Comparison of ENCODE assay signal across 26 cellular contexts in the genomic region with DNA sequence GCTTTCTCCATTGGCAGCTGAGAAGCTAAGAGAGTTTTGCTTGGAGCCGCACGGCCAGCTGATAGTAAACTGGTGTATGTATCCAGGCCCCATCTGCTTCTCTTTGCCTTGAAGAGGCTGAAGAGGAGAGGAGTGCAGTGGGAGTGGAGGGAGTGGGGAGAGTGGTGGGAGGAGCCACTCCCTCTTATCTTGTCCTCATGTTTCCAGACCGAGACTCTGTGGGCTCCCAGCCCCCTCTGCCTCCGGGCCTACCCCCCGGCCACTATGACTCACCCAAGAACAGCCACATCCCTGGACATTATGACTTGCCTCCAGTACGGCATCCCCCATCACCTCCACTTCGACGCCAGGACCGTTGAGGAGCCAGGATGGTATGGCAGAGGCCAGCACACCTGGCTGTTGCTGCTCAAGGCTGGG. TPM values are rescaled to one million over a fixed set of nuclear protein-coding genes. Genes with fewer than 3 reads are reported as not detected.
DNase-seq lines count a peak whose midpoint lies in the region; ATAC-seq, FAIRE-seq and TF ChIP-seq lines count a peak whose summit lies in the region.
"Had no signal": no experiment of that assay in that cellular context is flagged by ENCODE, and none has a peak within 500 bp of the region (broad histone marks: within the 10 kb centered on the region; RNA-seq: fewer than 3 reads in every experiment).

No MANE protein-coding gene starts in this region.

- H3K4me1 Mint-ChIP-seq in neural crest cell = no peaks in the 10 kb centered on the region
- H3K4me1 Mint-ChIP-seq in immature natural killer cell = no peaks in the 10 kb centered on the region
- H3K4me1 Mint-ChIP-seq: activated CD4-positive, alpha-beta T cell treated with anti-CD3 and anti-CD28 coated beads for 36 hours had no signal

- CTCF ChIA-PET in HEK293 (lab: Yijun Ruan, JAX) (interaction anchor here (0.7 to 5.6 kb wide), 4 partner anchors 7 to 155 kb away, joined by 4 to 49 read pairs (median 24); a partner anchor contains a TSS), K562 (lab: Yijun Ruan, JAX; ENCODE audit: low intra/inter-chr PET ratio) (no interaction called here)

- DNase-seq in OCI-M1 (lab: John Stamatoyannopoulos, UW) (peak; percentile 96), K562 (ENCODE audit: extremely low read depth in 1 of 4, low spot score in 3 of 4) (peak; percentile 95 to 97 (median 96)), neural crest cell (ENCODE audit: low read depth, low spot score) (no peak), immature natural killer cell (no peak), GOT3 (lab: John Stamatoyannopoulos, UW) (no peak)
- DNase-seq: activated CD4-positive, alpha-beta T cell treated with anti-CD3 and anti-CD28 coated beads for 36 hours; activated CD8-positive, alpha-beta memory T cell treated with anti-CD3 and anti-CD28 coated beads, Interleukin-2, amount 50 U/mL, for 48 hours; activated gamma-delta T cell treated with Interleukin-2 at 50 U/mL for 16 hours; amygdala; Calu3; left cardiac atrium; NCI-H146; NCI-H526; retina; T-helper 9 cell had no signal

- 0% methylated on average over 8 of the region's 9 CpGs for WGBS in K562 (ENCODE audit: insufficient coverage, low coverage, missing lambda C conversion rate)

- H3K36me3 ChIP-seq in HEK293 (ENCODE audit: control insufficient read depth in 2 of 2, insufficient read depth in 1 of 2, low read length in 2 of 2) = no peaks in the 10 kb centered on the region
- H3K36me3 ChIP-seq in K562 (ENCODE audit: control insufficient read depth, insufficient read depth, low read length) = peaks cover 6% of the 10 kb centered on the region
- H3K36me3 ChIP-seq: neutrophil, SJSA1 had no signal

- H3K4me3 ChIP-seq in HEK293 (ENCODE audit: low read depth, low read length) (no peak overlapping the region), K562 (peak overlapping the region; percentile 50)
- H3K4me3 ChIP-seq: SJSA1 had no signal

- H3K9me1 ChIP-seq in K562 (ENCODE audit: control insufficient read depth, insufficient read depth, low read length) = no peaks in the 10 kb centered on the region

- FAIRE-seq in K562 (lab: Jason Lieb, UNC) = peak; percentile 98
- FAIRE-seq: GM12892 had no signal

- TF ChIP-seq EP300 in K562 (IDR thresholded peaks at IDR 0.05; ENCODE audit: low read length) = peak; percentile 81

- peak overlapping the region; percentile 93 for H3K4me2 ChIP-seq in K562 (ENCODE audit: insufficient read depth, low read length)

- H3K4me3 Mint-ChIP-seq in neural crest cell (no peak overlapping the region), immature natural killer cell (no peak overlapping the region)
- H3K4me3 Mint-ChIP-seq: activated CD4-positive, alpha-beta T cell treated with anti-CD3 and anti-CD28 coated beads for 36 hours; stimulated activated effector memory CD8-positive, alpha-beta T cell treated with anti-CD3 and anti-CD28 coated beads, Interleukin-12 subunit alpha, Interleukin-12 subunit beta, amount 100 ng/mL, for 72 hours had no signal

- peaks cover 23% of the 10 kb centered on the region for H3K79me2 ChIP-seq in K562 (ENCODE audit: control insufficient read depth, insufficient read depth, low read length)

- TF ChIP-seq RAD21 in K562 (CRISPR knock-in tag; conservative IDR thresholded peaks at IDR 0.05 in 1 of 2, IDR thresholded peaks at IDR 0.05 in 1 of 2) = peak in 1 of 2 experiments; percentile 28; a peak in 2 of 4 replicates

- TF ChIP-seq POLR2A in K562 (conservative IDR thresholded peaks at IDR 0.05) = peak; percentile 58; the same call in 1 of the 2 replicates

- no peaks in the 10 kb centered on the region for H3K9me3 ChIP-seq in HEK293 (ENCODE audit: control insufficient read depth, insufficient read depth, low read depth, low read length)
- peaks cover 3% of the 10 kb centered on the region; the same call in 1 of the 2 replicates for H3K9me3 ChIP-seq in K562 (replicated peaks; ENCODE audit: control insufficient read depth, insufficient read depth, low read depth, low read length)
- H3K9me3 ChIP-seq: neutrophil, SJSA1 had no signal

- POLR2A ChIA-PET in HEK293 (lab: Yijun Ruan, JAX) (no interaction called here), K562 (lab: Yijun Ruan, JAX) (interaction anchor here (0.7 to 2.0 kb wide), 4 partner anchors 15 to 244 kb away, joined by 3 to 7 read pairs (median 5); a partner anchor contains a TSS)

- TF ChIP-seq CTCF in HEK293 (tag by site-specific recombination; IDR thresholded peaks at IDR 0.05) = no peak
- TF ChIP-seq CTCF in K562 (IDR thresholded peaks at IDR 0.05 in 2 of 3, conservative IDR thresholded peaks at IDR 0.05 in 1 of 3; ENCODE audit: insufficient read depth in 2 of 3, low read depth in 1 of 3, low read length in 3 of 3) = no peak
- no peak for TF ChIP-seq CTCF in neural crest cell (conservative IDR thresholded peaks at IDR 0.05)

- H3K4me1 ChIP-seq in HEK293 (ENCODE audit: control insufficient read depth, insufficient read depth, low read length) (no peaks in the 10 kb centered on the region), K562 (replicated peaks in 1 of 2; ENCODE audit: control insufficient read depth in 2 of 2, insufficient read depth in 2 of 2, low read length in 2 of 2) (peaks cover 42 to 51% of the 10 kb centered on the region in 2 experiments)

- in situ Hi-C loops in K562 (cut with MboI) = no loop called here

- H3K27ac Mint-ChIP-seq in neural crest cell (ENCODE audit: unreplicated experiment) (peak overlapping the region; percentile 19), immature natural killer cell (no peak overlapping the region)
- H3K27ac Mint-ChIP-seq: activated CD4-positive, alpha-beta T cell treated with anti-CD3 and anti-CD28 coated beads for 36 hours had no signal

- H2AFZ ChIP-seq in K562 (ENCODE audit: low read depth, low read length) = peak overlapping the region; percentile 82

- H3K9ac ChIP-seq in K562 (ENCODE audit: insufficient read depth in 1 of 2, low read depth in 2 of 2, low read length in 2 of 2) = peak overlapping the region; percentile 80 to 88

- no TSS peak for BruUV-seq in K562 (replicated peaks; lab: Mats Ljungman, UMichigan)

- ATAC-seq in K562 (peak; percentile 89), HG03108 (IDR thresholded peaks at IDR 0.05; ENCODE audit: unreplicated experiment) (no peak), HG02571 (IDR thresholded peaks at IDR 0.05; ENCODE audit: unreplicated experiment) (no peak)
- ATAC-seq: activated CD4-positive, alpha-beta T cell treated with anti-CD3 and anti-CD28 coated beads for 36 hours; left cardiac atrium; stimulated activated effector memory CD8-positive, alpha-beta T cell treated with anti-CD3 and anti-CD28 coated beads, Interleukin-12 subunit alpha, Interleukin-12 subunit beta, amount 100 ng/mL, for 72 hours had no signal

- H3K27me3 Mint-ChIP-seq in neural crest cell (ENCODE audit: low read depth) (peaks cover 22% of the 10 kb centered on the region), immature natural killer cell (ENCODE audit: low read depth in 3 of 3) (peaks cover 8 to 19% (median 9%) of the 10 kb centered on the region in 3 donors)

- intact Hi-C loops in K562 (cut with micrococcal nuclease) = no loop called here

- no peaks in the 10 kb centered on the region for H3K27me3 ChIP-seq in K562 (ENCODE audit: control insufficient read depth in 2 of 2, insufficient read depth in 2 of 2, low read length in 2 of 2)
- H3K27me3 ChIP-seq: SJSA1 had no signal

- H4K20me1 ChIP-seq in K562 (replicated peaks; ENCODE audit: control insufficient read depth, insufficient read depth, low read length) = no peaks in the 10 kb centered on the region

- H3K27ac ChIP-seq in HEK293 (ENCODE audit: extremely low read depth, low read depth, low read length) = no peak overlapping the region
- H3K27ac ChIP-seq in K562 (ENCODE audit: extremely low read depth, low read depth, low read length) = peak overlapping the region; percentile 61
- H3K27ac ChIP-seq: neutrophil, SJSA1 had no signal

- H3K9me3 Mint-ChIP-seq in neural crest cell = no peaks in the 10 kb centered on the region
- no peaks in the 10 kb centered on the region for H3K9me3 Mint-ChIP-seq in immature natural killer cell
- H3K9me3 Mint-ChIP-seq: stimulated activated effector memory CD8-positive, alpha-beta T cell treated with anti-CD3 and anti-CD28 coated beads, Interleukin-12 subunit alpha, Interleukin-12 subunit beta, amount 100 ng/mL, for 72 hours had no signal

- H3K36me3 Mint-ChIP-seq in neural crest cell (ENCODE audit: low read depth) (no peaks in the 10 kb centered on the region), immature natural killer cell (no peaks in the 10 kb centered on the region)
- H3K36me3 Mint-ChIP-seq: stimulated activated effector memory CD8-positive, alpha-beta T cell treated with anti-CD3 and anti-CD28 coated beads, Interleukin-12 subunit alpha, Interleukin-12 subunit beta, amount 100 ng/mL, for 72 hours had no signal

RNA-seq across cellular contexts. Expression of a gene that starts 6.0 kb away (rescaled TPM):
- total RNA-seq in K562 (2011; cell fraction: chromatin; rRNA removed; ENCODE audit: low replicate concordance) = 2.2 and 3.8 TPM in 2 replicates
- total RNA-seq in K562 (2011; cell fraction: nucleolus; rRNA removed) = 2.5 and 4.9 TPM in 2 replicates
- 2.4 and 2.8 TPM in 2 replicates for total RNA-seq in K562 (2011; cell fraction: nucleoplasm; rRNA removed)
- total RNA-seq in K562 (2014; rRNA removed) = 0.64 TPM in 1 of 2 replicates, not detected in the other
- total RNA-seq in K562 (2014; rRNA removed; fragmentation: Illumina TruSeq; extraction: Trizol) = 0.22 and 0.51 TPM in 2 replicates
- not detected in 2 replicates for total RNA-seq in K562 (2015; rRNA removed; fragmentation: Illumina TruSeq; extraction: Trizol)
- total RNA-seq in K562 (2021) = 0.45 and 1.2 TPM in 2 replicates
- 0.87 and 1.1 TPM in 2 replicates for polyA plus RNA-seq in K562 (2011; rRNA removed)
- 0.99 and 1.4 TPM in 2 replicates for polyA plus RNA-seq in K562 (2011; cell fraction: cytosol; rRNA removed)
- polyA plus RNA-seq in K562 (2011; cell fraction: nucleus; rRNA removed) = 2.4 and 4.3 TPM in 2 replicates
- polyA plus RNA-seq in K562 (2012) = 0.90 and 0.99 TPM in 2 replicates
- polyA plus RNA-seq in K562 (2014; fragmentation: Illumina TruSeq; extraction: Trizol) = 0.06 and 0.51 TPM in 2 replicates
- polyA plus RNA-seq in K562 (2014; fragmentation: Nextera tagmentation; extraction: Ambion mirVana) = under 1 TPM; 0.23 to 0.38 TPM
- polyA plus RNA-seq in K562 (2014; rRNA removed) = 0.19 and 0.91 TPM in 2 replicates
- polyA minus RNA-seq in K562 (2011; rRNA and poly(A)+ RNA removed) = 0.54 and 0.63 TPM in 2 replicates
- polyA minus RNA-seq in K562 (2011; cell fraction: cytosol; rRNA and poly(A)+ RNA removed) = 1.5 TPM in 1 of 2 replicates, not detected in the other
- 1.1 and 1.4 TPM in 2 replicates for polyA minus RNA-seq in K562 (2011; cell fraction: nucleus; rRNA and poly(A)+ RNA removed)
- total RNA-seq in neural crest cell = not detected in 2 replicates
- polyA plus RNA-seq in immature natural killer cell = not detected
- total RNA-seq: activated CD4-positive, alpha-beta T cell treated with anti-CD3 and anti-CD28 coated beads for 36 hours; Calu3; chondrocyte; left cardiac atrium; MCF 10A; OCI-LY7; SJSA1 had no signal

RNA-seq across cellular contexts. Expression of a gene that starts 20.9 kb away (rescaled TPM):
- 6.2 and 13.8 TPM in 2 replicates for total RNA-seq in K562 (2011; cell fraction: chromatin; rRNA removed; ENCODE audit: low replicate concordance)
- total RNA-seq in K562 (2011; cell fraction: nucleolus; rRNA removed) = 11.7 and 12.5 TPM in 2 replicates
- total RNA-seq in K562 (2011; cell fraction: nucleoplasm; rRNA removed) = 6.5 and 7.2 TPM in 2 replicates
- total RNA-seq in K562 (2014; rRNA removed) = 6.4 and 12.7 TPM in 2 replicates
- total RNA-seq in K562 (2014; rRNA removed; fragmentation: Illumina TruSeq; extraction: Trizol) = 2.5 and 2.6 TPM in 2 replicates
- total RNA-seq in K562 (2015; rRNA removed; fragmentation: Illumina TruSeq; extraction: Trizol) = 5.9 and 6.0 TPM in 2 replicates
- 5.2 and 6.1 TPM in 2 replicates for total RNA-seq in K562 (2021)
- 13.9 and 16.6 TPM in 2 replicates for polyA plus RNA-seq in K562 (2011; rRNA removed)
- polyA plus RNA-seq in K562 (2011; cell fraction: cytosol; rRNA removed) = 17.4 and 33.0 TPM in 2 replicates
- 30.0 and 34.3 TPM in 2 replicates for polyA plus RNA-seq in K562 (2011; cell fraction: nucleus; rRNA removed)
- polyA plus RNA-seq in K562 (2012) = 5.5 and 7.2 TPM in 2 replicates
- 6.8 and 9.8 TPM in 2 replicates for polyA plus RNA-seq in K562 (2014; fragmentation: Illumina TruSeq; extraction: Trizol)
- 1 to 10 TPM in 1 of 2 experiments, under 1 TPM in 1; 0.87 to 1.1 TPM for polyA plus RNA-seq in K562 (2014; fragmentation: Nextera tagmentation; extraction: Ambion mirVana)
- polyA plus RNA-seq in K562 (2014; rRNA removed) = 7.0 and 9.1 TPM in 2 replicates
- polyA minus RNA-seq in K562 (2011; rRNA and poly(A)+ RNA removed) = 6.3 and 7.1 TPM in 2 replicates
- polyA minus RNA-seq in K562 (2011; cell fraction: cytosol; rRNA and poly(A)+ RNA removed) = 7.3 and 8.2 TPM in 2 replicates
- polyA minus RNA-seq in K562 (2011; cell fraction: nucleus; rRNA and poly(A)+ RNA removed) = 6.3 and 12.1 TPM in 2 replicates
- total RNA-seq in neural crest cell = 6.8 and 6.9 TPM in 2 replicates
- under 1 TPM in 1 of 3 donors, not detected in 2; 0.28 TPM for polyA plus RNA-seq in immature natural killer cell
- total RNA-seq: activated CD4-positive, alpha-beta T cell treated with anti-CD3 and anti-CD28 coated beads for 36 hours; OCI-LY7 had no signal

RNA-seq across cellular contexts. Expression of a gene that starts 53.8 kb away (rescaled TPM):
- 54.2 and 208 TPM in 2 replicates for total RNA-seq in K562 (2011; cell fraction: chromatin; rRNA removed; ENCODE audit: low replicate concordance)
- total RNA-seq in K562 (2011; cell fraction: nucleolus; rRNA removed) = 116 and 182 TPM in 2 replicates
- total RNA-seq in K562 (2011; cell fraction: nucleoplasm; rRNA removed) = 78.5 and 79.4 TPM in 2 replicates
- 22.4 and 23.1 TPM in 2 replicates for total RNA-seq in K562 (2014; rRNA removed)
- total RNA-seq in K562 (2014; rRNA removed; fragmentation: Illumina TruSeq; extraction: Trizol) = 3.3 and 4.8 TPM in 2 replicates
- 4.0 and 4.2 TPM in 2 replicates for total RNA-seq in K562 (2015; rRNA removed; fragmentation: Illumina TruSeq; extraction: Trizol)
- 28.0 and 30.0 TPM in 2 replicates for total RNA-seq in K562 (2021)
- 18.2 and 21.5 TPM in 2 replicates for polyA plus RNA-seq in K562 (2011; rRNA removed)
- 16.8 and 66.3 TPM in 2 replicates for polyA plus RNA-seq in K562 (2011; cell fraction: cytosol; rRNA removed)
- 93.6 and 258 TPM in 2 replicates for polyA plus RNA-seq in K562 (2011; cell fraction: nucleus; rRNA removed)
- 23.1 and 95.0 TPM in 2 replicates for polyA plus RNA-seq in K562 (2012)
- polyA plus RNA-seq in K562 (2014; fragmentation: Illumina TruSeq; extraction: Trizol) = 7.9 and 16.1 TPM in 2 replicates
- 1 to 10 TPM in 1 of 2 experiments, under 1 TPM in 1; 0.46 to 2.3 TPM for polyA plus RNA-seq in K562 (2014; fragmentation: Nextera tagmentation; extraction: Ambion mirVana)
- polyA plus RNA-seq in K562 (2014; rRNA removed) = 23.3 and 26.2 TPM in 2 replicates
- 5.4 and 15.6 TPM in 2 replicates for polyA minus RNA-seq in K562 (2011; rRNA and poly(A)+ RNA removed)
- polyA minus RNA-seq in K562 (2011; cell fraction: cytosol; rRNA and poly(A)+ RNA removed) = 13.1 and 24.5 TPM in 2 replicates
- polyA minus RNA-seq in K562 (2011; cell fraction: nucleus; rRNA and poly(A)+ RNA removed) = 19.4 and 42.9 TPM in 2 replicates
- 0.21 and 0.27 TPM in 2 replicates for total RNA-seq in neural crest cell
- under 1 TPM in 1 of 3 donors, not detected in 2; 0.71 TPM for polyA plus RNA-seq in immature natural killer cell
- total RNA-seq: Calu3, chondrocyte, OCI-LY7, SJSA1 had no signal

RNA-seq across cellular contexts. Expression of a gene that starts 55.5 kb away (rescaled TPM):
- total RNA-seq in K562 (2011; cell fraction: chromatin; rRNA removed; ENCODE audit: low replicate concordance) = 0.14 and 1.6 TPM in 2 replicates
- total RNA-seq in K562 (2011; cell fraction: nucleolus; rRNA removed) = 0.66 and 0.67 TPM in 2 replicates
- 0.44 and 0.46 TPM in 2 replicates for total RNA-seq in K562 (2011; cell fraction: nucleoplasm; rRNA removed)
- 0.08 TPM in 1 of 2 replicates, not detected in the other for total RNA-seq in K562 (2014; rRNA removed)
- total RNA-seq in K562 (2014; rRNA removed; fragmentation: Illumina TruSeq; extraction: Trizol) = 0.04 TPM in 1 of 2 replicates, not detected in the other
- total RNA-seq in K562 (2015; rRNA removed; fragmentation: Illumina TruSeq; extraction: Trizol) = 0.04 and 0.07 TPM in 2 replicates
- 0.18 TPM in 2 replicates for total RNA-seq in K562 (2021)
- 0.06 and 0.07 TPM in 2 replicates for polyA plus RNA-seq in K562 (2011; rRNA removed)
- 0.04 and 0.16 TPM in 2 replicates for polyA plus RNA-seq in K562 (2011; cell fraction: cytosol; rRNA removed)
- 0.44 and 1.7 TPM in 2 replicates for polyA plus RNA-seq in K562 (2011; cell fraction: nucleus; rRNA removed)
- 0.25 and 0.83 TPM in 2 replicates for polyA plus RNA-seq in K562 (2012)
- polyA plus RNA-seq in K562 (2014; fragmentation: Illumina TruSeq; extraction: Trizol) = 0.03 and 0.06 TPM in 2 replicates
- polyA plus RNA-seq in K562 (2014; fragmentation: Nextera tagmentation; extraction: Ambion mirVana) = not detected
- 0.07 and 0.12 TPM in 2 replicates for polyA plus RNA-seq in K562 (2014; rRNA removed)
- 0.09 and 0.21 TPM in 2 replicates for polyA minus RNA-seq in K562 (2011; rRNA and poly(A)+ RNA removed)
- not detected in 2 replicates for polyA minus RNA-seq in K562 (2011; cell fraction: cytosol; rRNA and poly(A)+ RNA removed)
- polyA minus RNA-seq in K562 (2011; cell fraction: nucleus; rRNA and poly(A)+ RNA removed) = 0.33 and 0.81 TPM in 2 replicates
- 0.07 TPM in 1 of 2 replicates, not detected in the other for total RNA-seq in neural crest cell
- not detected for polyA plus RNA-seq in immature natural killer cell
- total RNA-seq: Calu3, chondrocyte, MCF 10A, OCI-LY7, SJSA1 had no signal
- polyA plus RNA-seq: BJ had no signal

Comparison
In these comparisons a context has a peak if more than half of its experiments do, and no peak if none do; other contexts are left out.
1. DNase-seq: peak in OCI-M1 (single experiment) and K562 (4 of 4); none in neural crest cell (single experiment), immature natural killer cell (0 of 3) and GOT3 (single experiment).